In genomic region chr18:28432350-28432749, GRCh38 we compare ENCODE assay signal across 33 cellular contexts.
"Had no signal": no experiment of that assay in that cellular context is flagged by ENCODE, and none has a peak within 500 bp of the region (broad histone marks: within the 10 kb centered on the region; RNA-seq: fewer than 3 reads in every experiment).

No MANE protein-coding gene starts in this region.

- DNase-seq: activated CD4-positive, alpha-beta memory T cell treated with anti-CD3 and anti-CD28 coated beads, Interleukin-2, amount 10 ng/mL, durations not matched to agents 7 days and 5 days; activated CD4-positive, alpha-beta T cell treated with anti-CD3 and anti-CD28 coated beads, Interleukin-2, amount 10 ng/mL, durations not matched to agents 7 days and 5 days; activated CD4-positive, CD25-positive, alpha-beta regulatory T cell treated with anti-CD3 and anti-CD28 coated beads, Interleukin-2, amount 50 U/mL, for 72 hours; activated CD8-positive, alpha-beta memory T cell treated with anti-CD3 and anti-CD28 coated beads, Interleukin-2, amount 50 U/mL, for 48 hours; activated gamma-delta T cell; activated naive CD4-positive, alpha-beta T cell treated with anti-CD3 and anti-CD28 coated beads, Interleukin-2, amount 10 ng/mL, durations not matched to agents 7 days and 5 days; activated naive CD8-positive, alpha-beta T cell treated with anti-CD3 and anti-CD28 coated beads, Interleukin-2, amount 10 ng/mL, durations not matched to agents 7 days and 5 days; activated T-cell treated with anti-CD3 and anti-CD28 coated beads, Interleukin-2, amount 50 U/mL, for 24 hours; central memory CD4-positive, alpha-beta T cell; endodermal cell; esophagus squamous epithelium; head of caudate nucleus; hypothalamus; immature natural killer cell; midbrain; naive thymus-derived CD4-positive, alpha-beta T cell; nucleus accumbens; pancreas; retina; sigmoid colon; small intestine; stimulated activated CD4-positive, alpha-beta T cell treated with anti-CD3 and anti-CD28 coated beads, Interleukin-1b, Interleukin-23, amount 100 ng/mL, for 48 hours; stimulated activated CD4-positive, alpha-beta T cell treated with anti-CD3 and anti-CD28 coated beads, Interleukin-4, amount 100 ng/mL, for 4 hours; stimulated activated CD8-positive, alpha-beta memory T cell treated with anti-CD3 and anti-CD28 coated beads, Interleukin-4, amount 100 ng/mL, for 48 hours; stomach; T1000; thyroid gland; upper lobe of right lung had no signal

- ATAC-seq: gastroesophageal sphincter; naive thymus-derived CD4-positive, alpha-beta T cell; pancreas; stimulated activated memory B cell treated with anti-CD40 and anti-IgM and Interleukin-4, amounts not matched to agents 10 μg/mL and 1 μg/mL and 100 μg/mL, for 72 hours; upper lobe of right lung had no signal

- H3K27me3 ChIP-seq: ascending aorta, esophagus squamous epithelium, gastroesophageal sphincter, pancreas, sigmoid colon, stomach, thyroid gland, upper lobe of right lung had no signal

- H3K27ac ChIP-seq: ascending aorta, epithelial cell of prostate, esophagus squamous epithelium, gastroesophageal sphincter, pancreas, prostate gland, sigmoid colon, stomach, thyroid gland, upper lobe of right lung had no signal

- H3K4me3 ChIP-seq: ascending aorta, esophagus squamous epithelium, gastroesophageal sphincter, pancreas, prostate gland, sigmoid colon, stomach, thyroid gland, upper lobe of right lung had no signal

- H3K9me3 ChIP-seq: esophagus squamous epithelium, pancreas, prostate gland, stomach, thyroid gland, upper lobe of right lung had no signal

- H3K36me3 ChIP-seq: ascending aorta, esophagus squamous epithelium, gastroesophageal sphincter, pancreas, prostate gland, sigmoid colon, stomach, thyroid gland, upper lobe of right lung had no signal

- H3K4me1 ChIP-seq: ascending aorta, esophagus squamous epithelium, gastroesophageal sphincter, pancreas, prostate gland, sigmoid colon, stomach, thyroid gland, upper lobe of right lung had no signal
